1 cellular context compared by ENCODE assay signal in the genomic region with DNA sequence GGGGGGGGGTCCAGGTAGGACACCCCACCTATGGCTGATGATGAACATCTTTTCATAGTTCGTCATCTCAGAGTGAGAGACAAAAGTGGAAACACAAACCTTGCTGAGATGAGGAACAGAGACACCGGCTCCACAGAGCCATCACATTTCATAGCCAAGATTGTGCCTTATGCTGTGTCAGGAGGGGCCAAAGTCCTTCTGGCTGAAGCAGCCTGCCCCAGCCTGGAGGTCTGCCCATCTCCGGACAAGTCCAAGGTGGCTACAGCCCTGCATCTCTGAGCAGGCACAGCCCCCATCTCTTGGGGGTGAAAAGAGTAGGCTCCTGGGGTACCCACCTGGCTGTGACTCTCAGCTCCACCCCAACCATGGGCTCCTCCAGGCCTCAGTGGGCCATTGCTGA.
TF ChIP-seq lines count a peak whose summit lies in the region.

No MANE protein-coding gene starts in this region.

TF ChIP-seq in HepG2, 621 proteins besides CTCF, POLR2A, EP300 and RAD21 (continued from another document):
- TF ChIP-seq, protein P1, sequence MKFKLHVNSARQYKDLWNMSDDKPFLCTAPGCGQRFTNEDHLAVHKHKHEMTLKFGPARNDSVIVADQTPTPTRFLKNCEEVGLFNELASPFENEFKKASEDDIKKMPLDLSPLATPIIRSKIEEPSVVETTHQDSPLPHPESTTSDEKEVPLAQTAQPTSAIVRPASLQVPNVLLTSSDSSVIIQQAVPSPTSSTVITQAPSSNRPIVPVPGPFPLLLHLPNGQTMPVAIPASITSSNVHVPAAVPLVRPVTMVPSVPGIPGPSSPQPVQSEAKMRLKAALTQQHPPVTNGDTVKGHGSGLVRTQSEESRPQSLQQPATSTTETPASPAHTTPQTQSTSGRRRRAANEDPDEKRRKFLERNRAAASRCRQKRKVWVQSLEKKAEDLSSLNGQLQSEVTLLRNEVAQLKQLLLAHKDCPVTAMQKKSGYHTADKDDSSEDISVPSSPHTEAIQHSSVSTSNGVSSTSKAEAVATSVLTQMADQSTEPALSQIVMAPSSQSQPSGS (CRISPR knock-in tag; IDR thresholded peaks at IDR 0.05) = no peak
- TF ChIP-seq, protein P2, sequence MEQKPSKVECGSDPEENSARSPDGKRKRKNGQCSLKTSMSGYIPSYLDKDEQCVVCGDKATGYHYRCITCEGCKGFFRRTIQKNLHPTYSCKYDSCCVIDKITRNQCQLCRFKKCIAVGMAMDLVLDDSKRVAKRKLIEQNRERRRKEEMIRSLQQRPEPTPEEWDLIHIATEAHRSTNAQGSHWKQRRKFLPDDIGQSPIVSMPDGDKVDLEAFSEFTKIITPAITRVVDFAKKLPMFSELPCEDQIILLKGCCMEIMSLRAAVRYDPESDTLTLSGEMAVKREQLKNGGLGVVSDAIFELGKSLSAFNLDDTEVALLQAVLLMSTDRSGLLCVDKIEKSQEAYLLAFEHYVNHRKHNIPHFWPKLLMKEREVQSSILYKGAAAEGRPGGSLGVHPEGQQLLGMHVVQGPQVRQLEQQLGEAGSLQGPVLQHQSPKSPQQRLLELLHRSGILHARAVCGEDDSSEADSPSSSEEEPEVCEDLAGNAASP (CRISPR knock-in tag; IDR thresholded peaks at IDR 0.05; ENCODE audit: borderline replicate concordance) = no peak
- TF ChIP-seq KDM6A (CRISPR knock-in tag; IDR thresholded peaks at IDR 0.05; ENCODE audit: low read depth) (no peak), JDP2 (CRISPR knock-in tag; IDR thresholded peaks at IDR 0.05; ENCODE audit: borderline replicate concordance) (no peak), ZNF777 (CRISPR knock-in tag; IDR thresholded peaks at IDR 0.05) (no peak), ZNF350 (CRISPR knock-in tag; IDR thresholded peaks at IDR 0.05; ENCODE audit: borderline replicate concordance, low read depth) (no peak), NCOA2 (CRISPR knock-in tag; IDR thresholded peaks at IDR 0.05) (no peak), KAT2B (IDR thresholded peaks at IDR 0.05; ENCODE audit: borderline replicate concordance, low read depth, low read length) (no peak)
